8 cellular contexts compared by ENCODE assay signal in genomic region chr12:11545438-11546330, GRCh38.
DNase-seq lines count a peak whose midpoint lies in the region; ATAC-seq and TF ChIP-seq lines count a peak whose summit lies in the region.

No MANE protein-coding gene starts in this region.

- H3K4me3 Mint-ChIP-seq in activated naive CD4-positive, alpha-beta T cell treated with anti-CD3 and anti-CD28 coated beads, Interleukin-2, amount 10 ng/mL, durations not matched to agents 7 days and 5 days = peak overlapping the region; percentile 61

- peak overlapping the region; percentile 96 for H3K27ac Mint-ChIP-seq in activated naive CD4-positive, alpha-beta T cell treated with anti-CD3 and anti-CD28 coated beads, Interleukin-2, amount 10 ng/mL, durations not matched to agents 7 days and 5 days

- peak; percentile 79 for ATAC-seq in GM21528 (IDR thresholded peaks at IDR 0.05; ENCODE audit: low FRiP score, unreplicated experiment)

- H3K4me3 ChIP-seq in foreskin fibroblast (ENCODE audit: low read depth in 1 of 2, low read length in 2 of 2) = no peak overlapping the region

- H3K27me3 Mint-ChIP-seq in activated naive CD4-positive, alpha-beta T cell treated with anti-CD3 and anti-CD28 coated beads, Interleukin-2, amount 10 ng/mL, durations not matched to agents 7 days and 5 days = no peaks in the 10 kb centered on the region

- TF ChIP-seq CTCF in GM12873 (IDR thresholded peaks at IDR 0.05; ENCODE audit: insufficient read depth, low read depth, low read length, missing control alignments) = peak; percentile 44
- TF ChIP-seq CTCF in foreskin fibroblast (IDR thresholded peaks at IDR 0.05; ENCODE audit: low read depth, low read length) = no peak

- DNase-seq in Kasumi-1 (lab: John Stamatoyannopoulos, UW) (peak; percentile 38 to 56), foreskin fibroblast (no peak), NCI-H446 treated with DMSO at 0.1 percent for 48 hours (lab: John Stamatoyannopoulos, UW) (no peak), NOMO-1 treated with DMSO at 0.1 percent for 48 hours (lab: John Stamatoyannopoulos, UW; ENCODE audit: unreplicated experiment) (no peak)
- peak; percentile 77 for DNase-seq in activated naive CD4-positive, alpha-beta T cell treated with anti-CD3 and anti-CD28 coated beads, Interleukin-2, amount 10 ng/mL, durations not matched to agents 7 days and 5 days
- peak; percentile 23 to 42 (median 31) for DNase-seq in stimulated activated CD4-positive, alpha-beta T cell treated with anti-CD3 and anti-CD28 coated beads, Interleukin-12 subunit alpha, Interleukin-12 subunit beta, amount 100 ng/mL, for 48 hours (ENCODE audit: low read depth in 2 of 3, low spot score in 1 of 3)

- H3K4me1 Mint-ChIP-seq in activated naive CD4-positive, alpha-beta T cell treated with anti-CD3 and anti-CD28 coated beads, Interleukin-2, amount 10 ng/mL, durations not matched to agents 7 days and 5 days = peaks cover 61% of the 10 kb centered on the region

- no peaks in the 10 kb centered on the region for H3K9me3 Mint-ChIP-seq in activated naive CD4-positive, alpha-beta T cell treated with anti-CD3 and anti-CD28 coated beads, Interleukin-2, amount 10 ng/mL, durations not matched to agents 7 days and 5 days

- H3K36me3 Mint-ChIP-seq in activated naive CD4-positive, alpha-beta T cell treated with anti-CD3 and anti-CD28 coated beads, Interleukin-2, amount 10 ng/mL, durations not matched to agents 7 days and 5 days = peaks cover 1% of the 10 kb centered on the region

- CTCF ChIA-PET in activated naive CD4-positive, alpha-beta T cell treated with anti-CD3 and anti-CD28 coated beads, Interleukin-2, amount 10 ng/mL, durations not matched to agents 7 days and 5 days (lab: Charles Lee) = interaction anchor here (0.6 to 2.2 kb wide), 10 partner anchors 9 to 487 kb away, joined by 4 to 16 read pairs (median 4); no protein-coding TSS in a partner anchor

Comparison
In these comparisons a context has a peak if more than half of its experiments do, and no peak if none do; other contexts are left out.
1. DNase-seq: peak in Kasumi-1 (2 of 2), activated naive CD4-positive, alpha-beta T cell treated with anti-CD3 and anti-CD28 coated beads, Interleukin-2, amount 10 ng/mL, durations not matched to agents 7 days and 5 days (single experiment) and stimulated activated CD4-positive, alpha-beta T cell treated with anti-CD3 and anti-CD28 coated beads, Interleukin-12 subunit alpha, Interleukin-12 subunit beta, amount 100 ng/mL, for 48 hours (3 of 3); none in foreskin fibroblast (0 of 2), NCI-H446 treated with DMSO at 0.1 percent for 48 hours (single experiment) and NOMO-1 treated with DMSO at 0.1 percent for 48 hours (single experiment).